In genomic region chr2:101698419-101699190, GRCh38 we compare ENCODE assay signal across 8 cellular contexts. TPM values are rescaled to one million over a fixed set of nuclear protein-coding genes. Genes with fewer than 3 reads are reported as not detected.
DNase-seq lines count a peak whose midpoint lies in the region; ATAC-seq and TF ChIP-seq lines count a peak whose summit lies in the region.

No MANE protein-coding gene starts in this region.

- H3K4me3 ChIP-seq in brain microvascular endothelial cell (ENCODE audit: low read depth, low read length): peak overlapping the region; percentile 74
- H3K4me3 ChIP-seq in lung: peak overlapping the region; percentile 85

- in situ Hi-C loops in brain microvascular endothelial cell (cut with HindIII; ENCODE audit: low pct_ligation_motif_present, low sequenced_read_pairs): no loop called here

- DNase-seq in NCI-H2029 treated with DMSO at 0.1 percent for 48 hours (lab: John Stamatoyannopoulos, UW) (peak; percentile 15), NCI-H2029 (lab: John Stamatoyannopoulos, UW) (no peak), NAMALWA (ENCODE audit: low spot score) (peak; percentile 50), brain microvascular endothelial cell (no peak), lung (ENCODE audit: low spot score) (no peak), GOT3 (lab: John Stamatoyannopoulos, UW) (no peak)

- peaks cover 6 to 14% of the 10 kb centered on the region in 2 donors for H3K4me1 ChIP-seq in lung (ENCODE audit: control insufficient read depth in 2 of 2, insufficient read depth in 2 of 2, low read length in 2 of 2)

- peaks cover 5% of the 10 kb centered on the region for H3K36me3 ChIP-seq in brain microvascular endothelial cell (replicated peaks)
- H3K36me3 ChIP-seq in lung (ENCODE audit: control insufficient read depth in 2 of 2, insufficient read depth in 2 of 2, low read length in 2 of 2): no peaks in the 10 kb centered on the region

- H3K27ac ChIP-seq in brain microvascular endothelial cell (peak overlapping the region; percentile 47), lung (ENCODE audit: low read depth in 1 of 2, low read length in 1 of 2) (peak overlapping the region; percentile 86 to 100)

- ATAC-seq in lung (ENCODE audit: insufficient read depth, low FRiP score) (no peak), GM21576 (IDR thresholded peaks at IDR 0.05; ENCODE audit: unreplicated experiment) (no peak), GM18502 (IDR thresholded peaks at IDR 0.05; ENCODE audit: poor library complexity, unreplicated experiment) (no peak)

- H3K27me3 ChIP-seq in brain microvascular endothelial cell (replicated peaks): no peaks in the 10 kb centered on the region
- no peaks in the 10 kb centered on the region for H3K27me3 ChIP-seq in lung (ENCODE audit: control insufficient read depth, insufficient read depth)

- WGBS in lung, 2 donors: 3 to 4% methylated on average over 15 of the region's 15 CpGs

- TF ChIP-seq CTCF in brain microvascular endothelial cell (IDR thresholded peaks at IDR 0.05; ENCODE audit: low read depth, low read length, missing control alignments) (no peak), lung (IDR thresholded peaks at IDR 0.05; ENCODE audit: control extremely low read depth, extremely low read depth) (no peak)

- H3K9me3 ChIP-seq in lung (ENCODE audit: control insufficient read depth in 2 of 2, insufficient read depth in 1 of 2, low read length in 1 of 2): no peaks in the 10 kb centered on the region

RNA-seq across cellular contexts. Expression of gene MAP4K4, which starts 1.1 kb away (rescaled TPM):
- 10 to 100 TPM; 54.9 to 91.7 TPM for total RNA-seq in lung
- polyA plus RNA-seq in lung: 10 to 100 TPM; 19.7 to 53.1 TPM

Comparison
In these comparisons a context has a peak if more than half of its experiments do, and no peak if none do; other contexts are left out.
1. DNase-seq: peak in NCI-H2029 treated with DMSO at 0.1 percent for 48 hours (single experiment) and NAMALWA (single experiment); none in NCI-H2029 (single experiment), brain microvascular endothelial cell (single experiment), lung (single experiment) and GOT3 (single experiment).